8 cellular contexts compared by ENCODE assay signal in genomic region chr5:122844136-122844915, GRCh38. TPM values are rescaled to one million over a fixed set of nuclear protein-coding genes. Genes with fewer than 3 reads are reported as not detected.
DNase-seq lines count a peak whose midpoint lies in the region; ATAC-seq, FAIRE-seq and TF ChIP-seq lines count a peak whose summit lies in the region.

No MANE protein-coding gene starts in this region.

- H3K36me3 ChIP-seq in ascending aorta, result no peaks in the 10 kb centered on the region

- no peaks in the 10 kb centered on the region for H3K27me3 ChIP-seq in ascending aorta

- TF ChIP-seq CTCF in GM10266 (IDR thresholded peaks at IDR 0.05; ENCODE audit: control insufficient read depth, insufficient read depth, low read depth, missing control alignments), result no peak
- TF ChIP-seq CTCF in ascending aorta (IDR thresholded peaks at IDR 0.05), result no peak

- H3K27ac Mint-ChIP-seq in stimulated activated naive CD8-positive, alpha-beta T cell treated with anti-CD3 and anti-CD28 coated beads, Interleukin-15, amount 100 ng/mL, for 72 hours, result peak overlapping the region; percentile 57 to 74

- H3K27ac ChIP-seq in ascending aorta, result peak overlapping the region; percentile 90 to 91

- peak; percentile 2 for ATAC-seq in HG03354 (IDR thresholded peaks at IDR 0.05; ENCODE audit: poor library complexity, severe bottlenecking, unreplicated experiment)
- no peak for ATAC-seq in stimulated activated naive CD8-positive, alpha-beta T cell treated with anti-CD3 and anti-CD28 coated beads, Interleukin-15, amount 100 ng/mL, for 72 hours
- ATAC-seq in GM18505 (IDR thresholded peaks at IDR 0.05; ENCODE audit: unreplicated experiment), result no peak

- intact Hi-C loops in ascending aorta (cut with DNase I), result loop anchor here (10.0 kb wide), 1 partner anchor 330 kb away; no protein-coding TSS in a partner anchor

- H3K9me3 ChIP-seq in ascending aorta, result no peaks in the 10 kb centered on the region

- H3K27me3 Mint-ChIP-seq in stimulated activated naive CD8-positive, alpha-beta T cell treated with anti-CD3 and anti-CD28 coated beads, Interleukin-15, amount 100 ng/mL, for 72 hours, result peaks cover 8% of the 10 kb centered on the region

- no peak for TF ChIP-seq POLR2A in GM18505 (IDR thresholded peaks at IDR 0.05; ENCODE audit: borderline replicate concordance, extremely low read depth, insufficient read depth, insufficient read length)

- peak overlapping the region; percentile 74 to 83 for H3K4me3 Mint-ChIP-seq in stimulated activated naive CD8-positive, alpha-beta T cell treated with anti-CD3 and anti-CD28 coated beads, Interleukin-15, amount 100 ng/mL, for 72 hours

- peaks cover 10% of the 10 kb centered on the region for H3K4me1 Mint-ChIP-seq in stimulated activated naive CD8-positive, alpha-beta T cell treated with anti-CD3 and anti-CD28 coated beads, Interleukin-15, amount 100 ng/mL, for 72 hours

- DNase-seq in GM10266 (ENCODE audit: extremely low spot score) (peak; percentile 36), ascending aorta (ENCODE audit: low spot score in 2 of 2) (no peak), iris pigment epithelial cell (ENCODE audit: low read depth) (peak; percentile 18), frontal cortex (ENCODE audit: low spot score in 2 of 2) (no peak)
- peak; percentile 5 to 9 for DNase-seq in stimulated activated naive CD8-positive, alpha-beta T cell treated with anti-CD3 and anti-CD28 coated beads, Interleukin-15, amount 100 ng/mL, for 72 hours
- no peak for DNase-seq in activated CD4-positive, CD25-positive, alpha-beta regulatory T cell (lab: John Stamatoyannopoulos, UW)

- FAIRE-seq in frontal cortex (lab: Jason Lieb, UNC), result no peak

- H3K4me3 ChIP-seq in ascending aorta, result peak overlapping the region; percentile 77 to 96

- H3K4me1 ChIP-seq in ascending aorta, result peaks cover 8 to 15% of the 10 kb centered on the region in 2 donors

- no peaks in the 10 kb centered on the region for H3K9me3 Mint-ChIP-seq in stimulated activated naive CD8-positive, alpha-beta T cell treated with anti-CD3 and anti-CD28 coated beads, Interleukin-15, amount 100 ng/mL, for 72 hours

RNA-seq across cellular contexts. Expression of gene SNX24, which starts 1.1 kb away (rescaled TPM):
- total RNA-seq in ascending aorta (21.1 TPM), frontal cortex (14.7 TPM)

Comparison
In these comparisons a context has a peak if more than half of its experiments do, and no peak if none do; other contexts are left out.
1. DNase-seq: peak in GM10266 (single experiment), iris pigment epithelial cell (single experiment) and stimulated activated naive CD8-positive, alpha-beta T cell treated with anti-CD3 and anti-CD28 coated beads, Interleukin-15, amount 100 ng/mL, for 72 hours (2 of 2); none in ascending aorta (0 of 2), activated CD4-positive, CD25-positive, alpha-beta regulatory T cell (0 of 4) and frontal cortex (0 of 2).